ENCODE assay signal across 35 cellular contexts in genomic region chr11:46769636-46770221, GRCh38. TPM values are rescaled to one million over a fixed set of nuclear protein-coding genes. Genes with fewer than 3 reads are reported as not detected.
"Had no signal": no experiment of that assay in that cellular context is flagged by ENCODE, and none has a peak within 500 bp of the region (broad histone marks: within the 10 kb centered on the region; RNA-seq: fewer than 3 reads in every experiment).

No MANE protein-coding gene starts in this region.

- H3K27me3 ChIP-seq: ascending aorta, breast epithelium, cardiac muscle cell, colonic mucosa, esophagus squamous epithelium, gastroesophageal sphincter had no signal

- ATAC-seq: activated CD4-positive, alpha-beta T cell treated with anti-CD3 and anti-CD28 coated beads for 36 hours; activated naive CD4-positive, alpha-beta T cell treated with anti-CD3 and anti-CD28 coated beads, Interleukin-2, amount 50 U/mL, for 72 hours; activated T-cell treated with anti-CD3 and anti-CD28 coated beads, Interleukin-2, amount 50 U/mL, for 4 hours; gastroesophageal sphincter; T-helper 17 cell had no signal

- H3K27ac ChIP-seq: ascending aorta, breast epithelium, cardiac muscle cell, colonic mucosa, epithelial cell of prostate, esophagus squamous epithelium, gastroesophageal sphincter, WERI-Rb-1 had no signal

- H3K9me3 ChIP-seq: ascending aorta, breast epithelium, colonic mucosa, esophagus squamous epithelium, gastroesophageal sphincter had no signal

- H3K27ac Mint-ChIP-seq: activated CD4-positive, alpha-beta T cell treated with anti-CD3 and anti-CD28 coated beads for 36 hours; activated CD4-positive, alpha-beta T cell treated with anti-CD3 and anti-CD28 coated beads, Interleukin-2, amount 10 ng/mL, durations not matched to agents 24 days and 14 days; activated naive CD4-positive, alpha-beta T cell treated with anti-CD3 and anti-CD28 coated beads, Interleukin-2, amount 10 ng/mL, durations not matched to agents 7 days and 5 days; activated naive CD8-positive, alpha-beta T cell treated with anti-CD3 and anti-CD28 coated beads, Interleukin-2, amount 10 ng/mL, durations not matched to agents 7 days and 5 days; T-helper 17 cell; T-helper 2 cell treated with Interferon-gamma antibody and Interleukin-4, amounts not matched to agents 5 μg/mL and 100 μg/mL, for 36 hours had no signal

- H3K4me3 Mint-ChIP-seq: activated CD4-positive, alpha-beta T cell treated with anti-CD3 and anti-CD28 coated beads for 36 hours; activated CD4-positive, alpha-beta T cell treated with anti-CD3 and anti-CD28 coated beads, Interleukin-2, amount 10 ng/mL, durations not matched to agents 24 days and 14 days; activated naive CD4-positive, alpha-beta T cell treated with anti-CD3 and anti-CD28 coated beads, Interleukin-2, amount 10 ng/mL, durations not matched to agents 7 days and 5 days; activated naive CD8-positive, alpha-beta T cell treated with anti-CD3 and anti-CD28 coated beads, Interleukin-2, amount 10 ng/mL, durations not matched to agents 7 days and 5 days; activated T-cell treated with anti-CD3 and anti-CD28 coated beads, Interleukin-2, amount 50 U/mL, for 4 hours; brain; T-helper 17 cell; T-helper 2 cell treated with Interferon-gamma antibody and Interleukin-4, amounts not matched to agents 5 μg/mL and 100 μg/mL, for 36 hours had no signal

- H3K27me3 Mint-ChIP-seq: activated CD4-positive, alpha-beta T cell treated with anti-CD3 and anti-CD28 coated beads for 36 hours; activated CD4-positive, alpha-beta T cell treated with anti-CD3 and anti-CD28 coated beads, Interleukin-2, amount 10 ng/mL, durations not matched to agents 24 days and 14 days; activated naive CD4-positive, alpha-beta T cell treated with anti-CD3 and anti-CD28 coated beads, Interleukin-2, amount 10 ng/mL, durations not matched to agents 7 days and 5 days; activated naive CD8-positive, alpha-beta T cell treated with anti-CD3 and anti-CD28 coated beads, Interleukin-2, amount 10 ng/mL, durations not matched to agents 7 days and 5 days; brain; T-helper 17 cell had no signal

- H3K4me3 ChIP-seq: ascending aorta, breast epithelium, cardiac muscle cell, colonic mucosa, esophagus squamous epithelium, gastroesophageal sphincter had no signal

- DNase-seq: activated CD4-positive, alpha-beta T cell treated with anti-CD3 and anti-CD28 coated beads for 36 hours; activated CD4-positive, alpha-beta T cell treated with anti-CD3 and anti-CD28 coated beads, Interleukin-2, amount 10 ng/mL, durations not matched to agents 24 days and 14 days; activated CD4-positive, CD25-positive, alpha-beta regulatory T cell; activated CD4-positive, CD25-positive, alpha-beta regulatory T cell treated with anti-CD3 and anti-CD28 coated beads, Interleukin-2, amount 50 U/mL, for 72 hours; activated CD8-positive, alpha-beta memory T cell treated with anti-CD3 and anti-CD28 coated beads, Interleukin-2, amount 50 U/mL, for 48 hours; activated gamma-delta T cell; activated naive CD4-positive, alpha-beta T cell; activated naive CD4-positive, alpha-beta T cell treated with anti-CD3 and anti-CD28 coated beads, Interleukin-2, amount 10 ng/mL, durations not matched to agents 7 days and 5 days; activated naive CD8-positive, alpha-beta T cell treated with anti-CD3 and anti-CD28 coated beads, Interleukin-2, amount 10 ng/mL, durations not matched to agents 7 days and 5 days; activated T-cell treated with anti-CD3 and anti-CD28 coated beads for 4 hours; activated T-cell treated with anti-CD3 and anti-CD28 coated beads, Interleukin-2, amount 50 U/mL, for 4 hours; central memory CD4-positive, alpha-beta T cell; cerebellar nuclear complex; colonic mucosa; effector CD8-positive, alpha-beta T cell; esophagus squamous epithelium; foreskin melanocyte; T-helper 1 cell; T-helper 17 cell; T1000; WERI-Rb-1 had no signal

- FAIRE-seq: endometrium, endothelial cell of umbilical vein had no signal

- H3K36me3 ChIP-seq: breast epithelium had no signal

- H3K4me1 ChIP-seq: ascending aorta, breast epithelium, colonic mucosa, esophagus squamous epithelium, gastroesophageal sphincter had no signal

- H3K9me3 Mint-ChIP-seq: activated CD4-positive, alpha-beta T cell treated with anti-CD3 and anti-CD28 coated beads, Interleukin-2, amount 10 ng/mL, durations not matched to agents 24 days and 14 days; activated naive CD4-positive, alpha-beta T cell treated with anti-CD3 and anti-CD28 coated beads, Interleukin-2, amount 10 ng/mL, durations not matched to agents 7 days and 5 days; activated naive CD4-positive, alpha-beta T cell treated with anti-CD3 and anti-CD28 coated beads, Interleukin-2, amount 50 U/mL, for 72 hours; activated naive CD8-positive, alpha-beta T cell treated with anti-CD3 and anti-CD28 coated beads, Interleukin-2, amount 10 ng/mL, durations not matched to agents 7 days and 5 days; activated T-cell treated with anti-CD3 and anti-CD28 coated beads, Interleukin-2, amount 50 U/mL, for 4 hours; brain; T-helper 2 cell treated with Interferon-gamma antibody and Interleukin-4, amounts not matched to agents 5 μg/mL and 100 μg/mL, for 36 hours had no signal

- H3K4me1 Mint-ChIP-seq: activated CD4-positive, alpha-beta T cell treated with anti-CD3 and anti-CD28 coated beads for 36 hours; activated CD4-positive, alpha-beta T cell treated with anti-CD3 and anti-CD28 coated beads, Interleukin-2, amount 10 ng/mL, durations not matched to agents 24 days and 14 days; activated naive CD4-positive, alpha-beta T cell treated with anti-CD3 and anti-CD28 coated beads, Interleukin-2, amount 10 ng/mL, durations not matched to agents 7 days and 5 days; activated naive CD8-positive, alpha-beta T cell treated with anti-CD3 and anti-CD28 coated beads, Interleukin-2, amount 10 ng/mL, durations not matched to agents 7 days and 5 days; brain; T-helper 17 cell had no signal

RNA-seq across cellular contexts. Expression of gene F2, which starts 50.7 kb away (rescaled TPM):
- total RNA-seq: activated CD4-positive, alpha-beta T cell treated with anti-CD3 and anti-CD28 coated beads for 36 hours; activated naive CD4-positive, alpha-beta T cell treated with anti-CD3 and anti-CD28 coated beads, Interleukin-2, amount 50 U/mL, for 72 hours; activated naive CD8-positive, alpha-beta T cell treated with anti-CD3 and anti-CD28 coated beads, Interleukin-2, amount 10 ng/mL, durations not matched to agents 7 days and 5 days; breast epithelium; cardiac muscle cell; dermis microvascular lymphatic vessel endothelial cell; endothelial cell of umbilical vein; fibroblast of lung; fibroblast of villous mesenchyme; glomerular endothelial cell; T-helper 17 cell had no signal
